14 cellular contexts compared by ENCODE assay signal in the genomic region with DNA sequence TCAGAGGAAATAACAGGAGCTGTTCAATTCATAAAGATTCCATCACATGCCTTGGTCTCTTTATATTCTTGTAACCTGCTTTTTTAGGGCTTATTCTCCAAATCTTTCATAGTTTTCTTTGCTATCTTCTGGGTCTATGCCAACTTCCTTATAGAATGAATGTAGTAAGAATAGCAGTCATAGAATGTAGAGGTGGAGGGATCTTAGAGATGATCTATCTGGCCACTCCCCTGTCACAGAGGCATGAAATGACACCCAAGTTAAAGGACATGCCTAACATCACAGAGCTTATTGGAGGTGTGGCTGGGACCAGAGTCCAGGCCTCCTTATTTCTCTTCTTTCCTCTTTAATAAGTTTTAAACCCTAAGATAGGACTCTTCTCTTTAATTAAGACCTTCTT. TPM values are rescaled to one million over a fixed set of nuclear protein-coding genes. Genes with fewer than 3 reads are reported as not detected.
DNase-seq lines count a peak whose midpoint lies in the region; ATAC-seq and TF ChIP-seq lines count a peak whose summit lies in the region.
"Had no signal": no experiment of that assay in that cellular context is flagged by ENCODE, and none has a peak within 500 bp of the region (broad histone marks: within the 10 kb centered on the region; RNA-seq: fewer than 3 reads in every experiment).

No MANE protein-coding gene starts in this region.

- TF ChIP-seq POLR2A in GM18505 (IDR thresholded peaks at IDR 0.05; ENCODE audit: borderline replicate concordance, extremely low read depth, insufficient read depth, insufficient read length) = no peak

- no peaks in the 10 kb centered on the region for H3F3A ChIP-seq in OCI-LY1 (ENCODE audit: insufficient read depth, low read length)

- no peaks in the 10 kb centered on the region for H4K20me1 ChIP-seq in OCI-LY1 (ENCODE audit: insufficient read depth, low read length)

- H3K27ac ChIP-seq in OCI-LY1 (ENCODE audit: low read depth, low read length, poor library complexity, severe bottlenecking) = peak overlapping the region; percentile 28

- ATAC-seq in activated naive CD8-positive, alpha-beta T cell treated with anti-CD3 and anti-CD28 coated beads, Interleukin-2, amount 10 ng/mL, durations not matched to agents 7 days and 5 days (ENCODE audit: low read depth) = no peak
- ATAC-seq in HG03139 (IDR thresholded peaks at IDR 0.05; ENCODE audit: unreplicated experiment) (no peak), GM18505 (IDR thresholded peaks at IDR 0.05; ENCODE audit: unreplicated experiment) (no peak)

- H3K36me3 ChIP-seq in OCI-LY1 (ENCODE audit: insufficient read depth, low read length) = peaks cover 78% of the 10 kb centered on the region

- H3K4me1 Mint-ChIP-seq in activated naive CD4-positive, alpha-beta T cell treated with anti-CD3 and anti-CD28 coated beads, Interleukin-2, amount 10 ng/mL, durations not matched to agents 7 days and 5 days = peaks cover 97% of the 10 kb centered on the region
- H3K4me1 Mint-ChIP-seq in activated naive CD8-positive, alpha-beta T cell treated with anti-CD3 and anti-CD28 coated beads, Interleukin-2, amount 10 ng/mL, durations not matched to agents 7 days and 5 days = peaks cover 83% of the 10 kb centered on the region
- peaks cover 98% of the 10 kb centered on the region for H3K4me1 Mint-ChIP-seq in stimulated activated naive CD8-positive, alpha-beta T cell treated with anti-CD3 and anti-CD28 coated beads, Interleukin-15, Interleukin-2, amounts not matched to agents 100 ng/mL and 50 ng/mL, for 24 hours (ENCODE audit: low read depth)

- no peaks in the 10 kb centered on the region for H3K9me3 ChIP-seq in OCI-LY1 (ENCODE audit: low read length)

- peak overlapping the region; percentile 96 for H3K27ac Mint-ChIP-seq in activated naive CD4-positive, alpha-beta T cell treated with anti-CD3 and anti-CD28 coated beads, Interleukin-2, amount 10 ng/mL, durations not matched to agents 7 days and 5 days
- peak overlapping the region; percentile 83 for H3K27ac Mint-ChIP-seq in activated naive CD8-positive, alpha-beta T cell treated with anti-CD3 and anti-CD28 coated beads, Interleukin-2, amount 10 ng/mL, durations not matched to agents 7 days and 5 days
- H3K27ac Mint-ChIP-seq in stimulated activated naive CD8-positive, alpha-beta T cell treated with anti-CD3 and anti-CD28 coated beads, Interleukin-15, Interleukin-2, amounts not matched to agents 100 ng/mL and 50 ng/mL, for 24 hours = peak overlapping the region; percentile 99

- H3K27me3 Mint-ChIP-seq in activated naive CD4-positive, alpha-beta T cell treated with anti-CD3 and anti-CD28 coated beads, Interleukin-2, amount 10 ng/mL, durations not matched to agents 7 days and 5 days = no peaks in the 10 kb centered on the region
- H3K27me3 Mint-ChIP-seq in activated naive CD8-positive, alpha-beta T cell treated with anti-CD3 and anti-CD28 coated beads, Interleukin-2, amount 10 ng/mL, durations not matched to agents 7 days and 5 days = no peaks in the 10 kb centered on the region
- H3K27me3 Mint-ChIP-seq in stimulated activated naive CD8-positive, alpha-beta T cell treated with anti-CD3 and anti-CD28 coated beads, Interleukin-15, Interleukin-2, amounts not matched to agents 100 ng/mL and 50 ng/mL, for 24 hours = no peaks in the 10 kb centered on the region

- intact Hi-C loops in cardiac septum (cut with DNase I) = no loop called here

- POLR2A ChIA-PET in activated naive CD8-positive, alpha-beta T cell treated with anti-CD3 and anti-CD28 coated beads, Interleukin-2, amount 10 ng/mL, durations not matched to agents 7 days and 5 days (lab: Charles Lee) = interaction anchor here (0.7 to 9.1 kb wide), 7 partner anchors 8 to 116 kb away, joined by 3 to 134 read pairs (median 4); a partner anchor contains a TSS

- H3K9ac ChIP-seq in OCI-LY1 (ENCODE audit: low read length) = no peak overlapping the region

- H3K4me1 ChIP-seq in OCI-LY1 (ENCODE audit: insufficient read depth, low read length, severe bottlenecking) = peaks cover 85% of the 10 kb centered on the region

- H3K27me3 ChIP-seq in OCI-LY1 (ENCODE audit: insufficient read depth, low read length) = no peaks in the 10 kb centered on the region

- peak overlapping the region; percentile 50 for H3K4me3 Mint-ChIP-seq in activated naive CD4-positive, alpha-beta T cell treated with anti-CD3 and anti-CD28 coated beads, Interleukin-2, amount 10 ng/mL, durations not matched to agents 7 days and 5 days
- peak overlapping the region; percentile 84 for H3K4me3 Mint-ChIP-seq in activated naive CD8-positive, alpha-beta T cell treated with anti-CD3 and anti-CD28 coated beads, Interleukin-2, amount 10 ng/mL, durations not matched to agents 7 days and 5 days
- H3K4me3 Mint-ChIP-seq in stimulated activated naive CD8-positive, alpha-beta T cell treated with anti-CD3 and anti-CD28 coated beads, Interleukin-15, Interleukin-2, amounts not matched to agents 100 ng/mL and 50 ng/mL, for 24 hours = peak overlapping the region; percentile 93

- peak overlapping the region; percentile 57 for H3K4me2 ChIP-seq in OCI-LY1 (ENCODE audit: low read length)

- DNase-seq in activated naive CD4-positive, alpha-beta T cell treated with anti-CD3 and anti-CD28 coated beads, Interleukin-2, amount 10 ng/mL, durations not matched to agents 7 days and 5 days = no peak
- DNase-seq in activated naive CD4-positive, alpha-beta T cell treated with anti-CD3 and anti-CD28 coated beads, Interleukin-2, amount 50 U/mL, for 16 hours = no peak
- no peak for DNase-seq in activated naive CD8-positive, alpha-beta T cell treated with anti-CD3 and anti-CD28 coated beads, Interleukin-2, amount 10 ng/mL, durations not matched to agents 7 days and 5 days
- DNase-seq in cardiac septum (ENCODE audit: low spot score) = no peak
- DNase-seq: NCI-H1092, NCI-H524, posterior cingulate gyrus, SW 1271 had no signal

- no peaks in the 10 kb centered on the region for H3K9me3 Mint-ChIP-seq in activated naive CD4-positive, alpha-beta T cell treated with anti-CD3 and anti-CD28 coated beads, Interleukin-2, amount 10 ng/mL, durations not matched to agents 7 days and 5 days
- H3K9me3 Mint-ChIP-seq in activated naive CD8-positive, alpha-beta T cell treated with anti-CD3 and anti-CD28 coated beads, Interleukin-2, amount 10 ng/mL, durations not matched to agents 7 days and 5 days = no peaks in the 10 kb centered on the region
- H3K9me3 Mint-ChIP-seq in stimulated activated naive CD8-positive, alpha-beta T cell treated with anti-CD3 and anti-CD28 coated beads, Interleukin-15, Interleukin-2, amounts not matched to agents 100 ng/mL and 50 ng/mL, for 24 hours = no peaks in the 10 kb centered on the region

- H3K36me3 Mint-ChIP-seq in activated naive CD4-positive, alpha-beta T cell treated with anti-CD3 and anti-CD28 coated beads, Interleukin-2, amount 10 ng/mL, durations not matched to agents 7 days and 5 days = peaks cover 77% of the 10 kb centered on the region
- H3K36me3 Mint-ChIP-seq in activated naive CD8-positive, alpha-beta T cell treated with anti-CD3 and anti-CD28 coated beads, Interleukin-2, amount 10 ng/mL, durations not matched to agents 7 days and 5 days = peaks cover 45% of the 10 kb centered on the region
- peaks cover 71% of the 10 kb centered on the region for H3K36me3 Mint-ChIP-seq in stimulated activated naive CD8-positive, alpha-beta T cell treated with anti-CD3 and anti-CD28 coated beads, Interleukin-15, Interleukin-2, amounts not matched to agents 100 ng/mL and 50 ng/mL, for 24 hours (ENCODE audit: low read depth)

- no peak for TF ChIP-seq CTCF in OCI-LY1 (IDR thresholded peaks at IDR 0.05; ENCODE audit: low read length)

- H3K79me2 ChIP-seq in OCI-LY1 (ENCODE audit: insufficient read depth, low read length) = peaks cover 100% of the 10 kb centered on the region

- CTCF ChIA-PET in activated naive CD4-positive, alpha-beta T cell treated with anti-CD3 and anti-CD28 coated beads, Interleukin-2, amount 10 ng/mL, durations not matched to agents 7 days and 5 days (lab: Charles Lee) = interaction anchor here (1.2 to 2.9 kb wide), 6 partner anchors 11 to 152 kb away, joined by 4 to 14 read pairs (median 4); a partner anchor contains a TSS

- no peaks in the 10 kb centered on the region for H3K9me2 ChIP-seq in OCI-LY1 (ENCODE audit: low read depth, low read length)

- H3K4me3 ChIP-seq in OCI-LY1 (ENCODE audit: low read depth, low read length, poor library complexity, severe bottlenecking) = peak overlapping the region; percentile 18
- H3K4me3 ChIP-seq: lung had no signal

- H2AFZ ChIP-seq in OCI-LY1 (ENCODE audit: low read length) = no peak overlapping the region

RNA-seq across cellular contexts. Expression of a gene that starts 13.2 kb away (rescaled TPM):
- total RNA-seq in activated naive CD8-positive, alpha-beta T cell treated with anti-CD3 and anti-CD28 coated beads, Interleukin-2, amount 10 ng/mL, durations not matched to agents 7 days and 5 days = 1,000 to 10,000 TPM in 1 of 2 experiments, 100 to 1,000 TPM in 1; 965 to 1,009 TPM
- 13.2 TPM for total RNA-seq in cardiac septum

RNA-seq across cellular contexts. Expression of a gene that starts 42.9 kb away (rescaled TPM):
- 1 to 10 TPM; 1.5 to 1.6 TPM for total RNA-seq in activated naive CD8-positive, alpha-beta T cell treated with anti-CD3 and anti-CD28 coated beads, Interleukin-2, amount 10 ng/mL, durations not matched to agents 7 days and 5 days
- total RNA-seq in cardiac septum = not detected
- total RNA-seq: epithelial cell of proximal tubule had no signal

Comparison
In these comparisons a context has a peak if more than half of its experiments do, and no peak if none do; other contexts are left out.
1. RNA of a gene that starts 13.2 kb away (total RNA-seq): 965 to 1,009 TPM in activated naive CD8-positive, alpha-beta T cell treated with anti-CD3 and anti-CD28 coated beads, Interleukin-2, amount 10 ng/mL, durations not matched to agents 7 days and 5 days; 13.2 TPM in cardiac septum (single experiment); every median in the first group is over 10 times any median in the second.
2. Peak in every context shown above with its lines, with median percentiles within 50 percentile points of each other: H3K27ac Mint-ChIP-seq and H3K4me3 Mint-ChIP-seq.